In genomic region chr12:123238330-123238682, GRCh38 we compare ENCODE assay signal across 9 cellular contexts. TPM values are rescaled to one million over a fixed set of nuclear protein-coding genes. Genes with fewer than 3 reads are reported as not detected.
DNase-seq lines count a peak whose midpoint lies in the region; ATAC-seq and TF ChIP-seq lines count a peak whose summit lies in the region.
"Had no signal": no experiment of that assay in that cellular context is flagged by ENCODE, and none has a peak within 500 bp of the region (broad histone marks: within the 10 kb centered on the region; RNA-seq: fewer than 3 reads in every experiment).

No MANE protein-coding gene starts in this region.

- no peaks in the 10 kb centered on the region for H4K20me1 ChIP-seq in Karpas-422 (ENCODE audit: insufficient read depth, low read depth, low read length)

- peaks cover 30% of the 10 kb centered on the region for H3K4me1 Mint-ChIP-seq in CD14-positive monocyte
- H3K4me1 Mint-ChIP-seq in activated CD4-positive, alpha-beta memory T cell treated with anti-CD3 and anti-CD28 coated beads for 36 hours (ENCODE audit: low read depth) = peaks cover 49% of the 10 kb centered on the region
- peaks cover 30% of the 10 kb centered on the region for H3K4me1 Mint-ChIP-seq in memory B cell
- peaks cover 41 to 47% of the 10 kb centered on the region in 2 donors for H3K4me1 Mint-ChIP-seq in effector memory CD8-positive, alpha-beta T cell (ENCODE audit: low read depth in 2 of 2)

- TF ChIP-seq CTCF in 22Rv1 (IDR thresholded peaks at IDR 0.05) (peak; percentile 68), CD14-positive monocyte (IDR thresholded peaks at IDR 0.05) (peak; percentile 45)

- H3K9ac ChIP-seq in Karpas-422 (ENCODE audit: low read length) = no peak overlapping the region

- no peaks in the 10 kb centered on the region for H3K9me2 ChIP-seq in Karpas-422 (replicated peaks; ENCODE audit: insufficient read depth, low read length)

- H3K36me3 ChIP-seq in Karpas-422 (ENCODE audit: insufficient read depth, low read length) = no peaks in the 10 kb centered on the region

- H3K4me3 ChIP-seq in Karpas-422 (ENCODE audit: low read length) = no peak overlapping the region

- peaks cover 47% of the 10 kb centered on the region for H3K4me1 ChIP-seq in Karpas-422 (ENCODE audit: low read length)

- H2AFZ ChIP-seq in Karpas-422 (ENCODE audit: low read length) = no peak overlapping the region

- ATAC-seq in memory B cell (ENCODE audit: low read depth) = no peak
- no peak for ATAC-seq in effector memory CD8-positive, alpha-beta T cell (replicated peaks)

- POLR2A ChIA-PET in activated CD4-positive, alpha-beta memory T cell treated with anti-CD3 and anti-CD28 coated beads for 36 hours (lab: Charles Lee) = interaction anchor here (1.7 to 1.8 kb wide), 2 partner anchors 15 to 195 kb away, joined by 4 to 8 read pairs; no protein-coding TSS in a partner anchor

- H3K4me2 ChIP-seq in Karpas-422 (ENCODE audit: low read depth, low read length, poor library complexity, severe bottlenecking) = no peak overlapping the region

- H3K36me3 Mint-ChIP-seq in CD14-positive monocyte = peaks cover 3 to 17% of the 10 kb centered on the region in 2 donors
- peaks cover 33% of the 10 kb centered on the region for H3K36me3 Mint-ChIP-seq in activated CD4-positive, alpha-beta memory T cell treated with anti-CD3 and anti-CD28 coated beads for 36 hours
- peaks cover 8% of the 10 kb centered on the region for H3K36me3 Mint-ChIP-seq in memory B cell
- peaks cover 47% of the 10 kb centered on the region for H3K36me3 Mint-ChIP-seq in effector memory CD8-positive, alpha-beta T cell (ENCODE audit: insufficient read depth)

- no peaks in the 10 kb centered on the region for H3K27me3 ChIP-seq in Karpas-422 (ENCODE audit: low read length)

- H3K79me2 ChIP-seq in Karpas-422 (ENCODE audit: low read length) = peaks cover 63% of the 10 kb centered on the region

- DNase-seq in CD14-positive monocyte (ENCODE audit: low spot score) = no peak
- no peak for DNase-seq in activated CD4-positive, alpha-beta memory T cell treated with anti-CD3 and anti-CD28 coated beads for 36 hours
- no peak for DNase-seq in memory B cell (ENCODE audit: low spot score in 2 of 2)
- DNase-seq in NCI-H1048 (lab: John Stamatoyannopoulos, UW) = no peak
- no peak for DNase-seq in Karpas-422
- no peak for DNase-seq in effector memory CD8-positive, alpha-beta T cell
- DNase-seq in MV-4-11 (lab: John Stamatoyannopoulos, UW) = no peak
- DNase-seq: GOT3 had no signal

- intact Hi-C loops in CD14-positive monocyte (cut with micrococcal nuclease) = loop anchor here (1.0 to 10.0 kb wide), 2 partner anchors 264 to 378 kb away; partner anchors contain the start of gene OGFOD2 (in 1 of the 2)
- intact Hi-C loops in activated CD4-positive, alpha-beta memory T cell treated with anti-CD3 and anti-CD28 coated beads for 36 hours (cut with micrococcal nuclease) = loop anchor here (10.0 kb wide), 2 partner anchors 216 to 354 kb away; partner anchors contain the start of gene SNRNP35

- H3K27ac ChIP-seq in 22Rv1 = 0 out of 2 replicates have a peak overlapping the region, but pooled peaks have one; percentile 17
- H3K27ac ChIP-seq in Karpas-422 (ENCODE audit: low read length) = no peak overlapping the region

- H3K4me3 Mint-ChIP-seq in CD14-positive monocyte = no peak overlapping the region
- no peak overlapping the region for H3K4me3 Mint-ChIP-seq in activated CD4-positive, alpha-beta memory T cell treated with anti-CD3 and anti-CD28 coated beads for 36 hours
- H3K4me3 Mint-ChIP-seq in memory B cell = no peak overlapping the region
- no peak overlapping the region for H3K4me3 Mint-ChIP-seq in effector memory CD8-positive, alpha-beta T cell

- no peaks in the 10 kb centered on the region for H3K9me3 ChIP-seq in Karpas-422 (ENCODE audit: low read length)

- CTCF ChIA-PET in activated CD4-positive, alpha-beta memory T cell treated with anti-CD3 and anti-CD28 coated beads for 36 hours (lab: Charles Lee) = interaction anchor here (0.5 to 3.7 kb wide), 51 partner anchors 9 to 444 kb away, joined by 3 to 70 read pairs (median 4); partner anchors contain the start of genes KMT5A, OGFOD2 and PITPNM2

- peak overlapping the region in 1 of 7 donors; percentile 22 for H3K27ac Mint-ChIP-seq in CD14-positive monocyte
- peak overlapping the region; percentile 85 for H3K27ac Mint-ChIP-seq in activated CD4-positive, alpha-beta memory T cell treated with anti-CD3 and anti-CD28 coated beads for 36 hours
- peak overlapping the region; percentile 88 for H3K27ac Mint-ChIP-seq in memory B cell
- H3K27ac Mint-ChIP-seq in effector memory CD8-positive, alpha-beta T cell = no peak overlapping the region

- H3K9me3 Mint-ChIP-seq in CD14-positive monocyte = no peaks in the 10 kb centered on the region
- H3K9me3 Mint-ChIP-seq in activated CD4-positive, alpha-beta memory T cell treated with anti-CD3 and anti-CD28 coated beads for 36 hours = no peaks in the 10 kb centered on the region
- H3K9me3 Mint-ChIP-seq in memory B cell = no peaks in the 10 kb centered on the region
- H3K9me3 Mint-ChIP-seq in effector memory CD8-positive, alpha-beta T cell = no peaks in the 10 kb centered on the region

- H3K27me3 Mint-ChIP-seq in CD14-positive monocyte (ENCODE audit: low read depth in 3 of 3) = peaks cover 0 to 5% (median 2%) of the 10 kb centered on the region in 3 donors
- no peaks in the 10 kb centered on the region for H3K27me3 Mint-ChIP-seq in activated CD4-positive, alpha-beta memory T cell treated with anti-CD3 and anti-CD28 coated beads for 36 hours
- H3K27me3 Mint-ChIP-seq in memory B cell = no peaks in the 10 kb centered on the region
- H3K27me3 Mint-ChIP-seq in effector memory CD8-positive, alpha-beta T cell = no peaks in the 10 kb centered on the region

RNA-seq across cellular contexts. Expression of gene MTRFR, which starts 5.1 kb away (rescaled TPM):
- 1 to 10 TPM; 1.7 to 2.1 TPM for polyA plus RNA-seq in CD14-positive monocyte
- 10 to 100 TPM; 28.4 to 28.8 TPM for total RNA-seq in activated CD4-positive, alpha-beta memory T cell treated with anti-CD3 and anti-CD28 coated beads for 36 hours
- total RNA-seq in Karpas-422 (2014; rRNA removed; shearing (Covaris generic); ENCODE audit: low replicate concordance) = 19.4 and 19.6 TPM in 2 replicates

RNA-seq across cellular contexts. Expression of gene MPHOSPH9, which starts 5.4 kb away (rescaled TPM):
- 10 to 100 TPM in 1 of 2 donors, 1 to 10 TPM in 1; 6.3 to 14.1 TPM for polyA plus RNA-seq in CD14-positive monocyte
- 10 to 100 TPM; 88.8 to 97.6 TPM for total RNA-seq in activated CD4-positive, alpha-beta memory T cell treated with anti-CD3 and anti-CD28 coated beads for 36 hours
- total RNA-seq in Karpas-422 (2014; rRNA removed; shearing (Covaris generic); ENCODE audit: low replicate concordance) = 61.7 and 84.9 TPM in 2 replicates

RNA-seq across cellular contexts. Expression of gene CDK2AP1, which starts 33.4 kb away (rescaled TPM):
- 10 to 100 TPM; 44.5 to 58.4 TPM for polyA plus RNA-seq in CD14-positive monocyte
- 10 to 100 TPM; 40.1 to 42.5 TPM for total RNA-seq in activated CD4-positive, alpha-beta memory T cell treated with anti-CD3 and anti-CD28 coated beads for 36 hours
- 71.1 and 101 TPM in 2 replicates for total RNA-seq in Karpas-422 (2014; rRNA removed; shearing (Covaris generic); ENCODE audit: low replicate concordance)

Comparison
In these comparisons a context has a peak if more than half of its experiments do, and no peak if none do; other contexts are left out.
1. H3K27ac Mint-ChIP-seq: peak in activated CD4-positive, alpha-beta memory T cell treated with anti-CD3 and anti-CD28 coated beads for 36 hours (single experiment) and memory B cell (single experiment); none in effector memory CD8-positive, alpha-beta T cell (0 of 2).